In genomic region chr7:99720370-99721128, GRCh38 we compare ENCODE assay signal across 1 cellular context.
TF ChIP-seq lines count a peak whose summit lies in the region.

No MANE protein-coding gene starts in this region.

TF ChIP-seq in A549, 52 proteins besides CTCF, POLR2A, EP300 and RAD21 (continued from another document):
- TF ChIP-seq, protein P1, sequence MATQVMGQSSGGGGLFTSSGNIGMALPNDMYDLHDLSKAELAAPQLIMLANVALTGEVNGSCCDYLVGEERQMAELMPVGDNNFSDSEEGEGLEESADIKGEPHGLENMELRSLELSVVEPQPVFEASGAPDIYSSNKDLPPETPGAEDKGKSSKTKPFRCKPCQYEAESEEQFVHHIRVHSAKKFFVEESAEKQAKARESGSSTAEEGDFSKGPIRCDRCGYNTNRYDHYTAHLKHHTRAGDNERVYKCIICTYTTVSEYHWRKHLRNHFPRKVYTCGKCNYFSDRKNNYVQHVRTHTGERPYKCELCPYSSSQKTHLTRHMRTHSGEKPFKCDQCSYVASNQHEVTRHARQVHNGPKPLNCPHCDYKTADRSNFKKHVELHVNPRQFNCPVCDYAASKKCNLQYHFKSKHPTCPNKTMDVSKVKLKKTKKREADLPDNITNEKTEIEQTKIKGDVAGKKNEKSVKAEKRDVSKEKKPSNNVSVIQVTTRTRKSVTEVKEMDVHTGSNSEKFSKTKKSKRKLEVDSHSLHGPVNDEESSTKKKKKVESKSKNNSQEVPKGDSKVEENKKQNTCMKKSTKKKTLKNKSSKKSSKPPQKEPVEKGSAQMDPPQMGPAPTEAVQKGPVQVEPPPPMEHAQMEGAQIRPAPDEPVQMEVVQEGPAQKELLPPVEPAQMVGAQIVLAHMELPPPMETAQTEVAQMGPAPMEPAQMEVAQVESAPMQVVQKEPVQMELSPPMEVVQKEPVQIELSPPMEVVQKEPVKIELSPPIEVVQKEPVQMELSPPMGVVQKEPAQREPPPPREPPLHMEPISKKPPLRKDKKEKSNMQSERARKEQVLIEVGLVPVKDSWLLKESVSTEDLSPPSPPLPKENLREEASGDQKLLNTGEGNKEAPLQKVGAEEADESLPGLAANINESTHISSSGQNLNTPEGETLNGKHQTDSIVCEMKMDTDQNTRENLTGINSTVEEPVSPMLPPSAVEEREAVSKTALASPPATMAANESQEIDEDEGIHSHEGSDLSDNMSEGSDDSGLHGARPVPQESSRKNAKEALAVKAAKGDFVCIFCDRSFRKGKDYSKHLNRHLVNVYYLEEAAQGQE (IDR thresholded peaks at IDR 0.05), result no peak
- no peak for TF ChIP-seq ZFP36 (IDR thresholded peaks at IDR 0.05; ENCODE audit: borderline replicate concordance, partially characterized antibody)
- no peak for TF ChIP-seq TFCP2L1 (CRISPR knock-in tag; IDR thresholded peaks at IDR 0.05)
- TF ChIP-seq KDM5A (IDR thresholded peaks at IDR 0.05), result no peak
TF ChIP-seq in A549: peak in this region for 0.
